ENCODE assay signal across 8 cellular contexts in genomic region chr11:93198221-93198650, GRCh38. TPM values are rescaled to one million over a fixed set of nuclear protein-coding genes. Genes with fewer than 3 reads are reported as not detected.
DNase-seq lines count a peak whose midpoint lies in the region; FAIRE-seq and TF ChIP-seq lines count a peak whose summit lies in the region.

No MANE protein-coding gene starts in this region.

- peaks cover 6 to 8% of the 10 kb centered on the region in 2 experiments for H3K27me3 ChIP-seq in endothelial cell of umbilical vein (ENCODE audit: control insufficient read depth in 2 of 2, insufficient read depth in 2 of 2, low read length in 2 of 2)
- no peaks in the 10 kb centered on the region for H3K27me3 ChIP-seq in neuronal stem cell (ENCODE audit: control insufficient read depth in 3 of 3, insufficient read depth in 3 of 3, low read depth in 1 of 3, low read length in 3 of 3)

- BruUV-seq in endothelial cell of umbilical vein (replicated peaks; lab: Mats Ljungman, UMichigan), result no TSS peak

- no peaks in the 10 kb centered on the region for H3K9me3 ChIP-seq in endothelial cell of umbilical vein (replicated peaks; ENCODE audit: control insufficient read depth, insufficient read depth, low read length)
- peaks cover 0 to 11% of the 10 kb centered on the region in 2 donors for H3K9me3 ChIP-seq in neuronal stem cell (replicated peaks in 1 of 2; ENCODE audit: control insufficient read depth in 2 of 2, insufficient read depth in 1 of 2, low read depth in 1 of 2, low read length in 2 of 2)

- peaks cover 4% of the 10 kb centered on the region for H3K4me1 ChIP-seq in endothelial cell of umbilical vein (ENCODE audit: control insufficient read depth, extremely low read depth, insufficient read depth, low read length)
- H3K4me1 ChIP-seq in neuronal stem cell (ENCODE audit: control insufficient read depth in 2 of 2, insufficient read depth in 1 of 2, low read depth in 1 of 2, low read length in 2 of 2), result peaks cover 3 to 5% of the 10 kb centered on the region in 2 donors

- H4K20me1 ChIP-seq in endothelial cell of umbilical vein (replicated peaks; ENCODE audit: control insufficient read depth, extremely low read depth, insufficient read depth, low read length), result no peaks in the 10 kb centered on the region

- CTCF ChIA-PET in endothelial cell of umbilical vein (lab: Charles Lee), result interaction anchor here (1.1 to 1.9 kb wide), 2 partner anchors 9 to 13 kb away, joined by 3 to 5 read pairs; no protein-coding TSS in a partner anchor

- H3K4me3 Mint-ChIP-seq in T-helper 2 cell treated with Interferon-gamma antibody and Interleukin-4, amounts not matched to agents 5 μg/mL and 100 μg/mL, for 36 hours, result peak overlapping the region; percentile 77

- H3K79me1 ChIP-seq in neuronal stem cell (ENCODE audit: low read depth, low read length), result no peaks in the 10 kb centered on the region

- no peak overlapping the region for H3K23ac ChIP-seq in neuronal stem cell (ENCODE audit: low read depth, low read length, poor library complexity)

- H3K4me1 Mint-ChIP-seq in T-helper 2 cell treated with Interferon-gamma antibody and Interleukin-4, amounts not matched to agents 5 μg/mL and 100 μg/mL, for 36 hours (ENCODE audit: low read depth), result peaks cover 14% of the 10 kb centered on the region

- no peak overlapping the region for H3K4ac ChIP-seq in neuronal stem cell (ENCODE audit: low read length)

- H4K8ac ChIP-seq in neuronal stem cell (ENCODE audit: low read depth, low read length), result no peak overlapping the region

- H3K27ac Mint-ChIP-seq in T-helper 2 cell treated with Interferon-gamma antibody and Interleukin-4, amounts not matched to agents 5 μg/mL and 100 μg/mL, for 36 hours, result peak overlapping the region; percentile 72

- H3K9me3 Mint-ChIP-seq in T-helper 2 cell treated with Interferon-gamma antibody and Interleukin-4, amounts not matched to agents 5 μg/mL and 100 μg/mL, for 36 hours, result no peaks in the 10 kb centered on the region

- H3K18ac ChIP-seq in neuronal stem cell (ENCODE audit: low read length), result no peak overlapping the region

- FAIRE-seq in endothelial cell of umbilical vein (lab: Jason Lieb, UNC), result peak; percentile 67

- peak overlapping the region; percentile 99 for H3K4me2 ChIP-seq in endothelial cell of umbilical vein (ENCODE audit: insufficient read depth, low read length)
- peak overlapping the region; percentile 64 for H3K4me2 ChIP-seq in neuronal stem cell (ENCODE audit: insufficient read depth, low read length, poor library complexity, severe bottlenecking)

- POLR2A ChIA-PET in endothelial cell of umbilical vein (lab: Charles Lee), result no interaction called here

- H2AFZ ChIP-seq in endothelial cell of umbilical vein (ENCODE audit: low read depth, low read length) (peak overlapping the region; percentile 93), neuronal stem cell (ENCODE audit: low read length) (peak overlapping the region; percentile 92)

- H4K91ac ChIP-seq in neuronal stem cell (ENCODE audit: low read depth, low read length, poor library complexity), result no peak overlapping the region

- H3K27ac ChIP-seq in endothelial cell of umbilical vein (ENCODE audit: insufficient read depth, low read depth, low read length) (peak overlapping the region; percentile 95), neuronal stem cell (replicated peaks; ENCODE audit: low read length) (no peak overlapping the region)

- dilution Hi-C loops in endothelial cell of umbilical vein (cut with MboI; ENCODE audit: extremely low pct_ligation_motif_present, low sequenced_read_pairs), result no loop called here

- no peak overlapping the region for H3K14ac ChIP-seq in neuronal stem cell (ENCODE audit: low read length)

- DNase-seq in T-helper 2 cell treated with Interferon-gamma antibody and Interleukin-4, amounts not matched to agents 5 μg/mL and 100 μg/mL, for 36 hours (ENCODE audit: low spot score), result no peak
- DNase-seq in T-helper 2 cell, result no peak
- peak; percentile 28 for DNase-seq in RPMI7951 (ENCODE audit: low read depth)
- DNase-seq in endothelial cell of umbilical vein (ENCODE audit: low read depth, low spot score), result peak; percentile 69
- DNase-seq in neuronal stem cell (ENCODE audit: low spot score), result no peak
- DNase-seq in AG08396 (ENCODE audit: low spot score), result no peak
- DNase-seq in SKM-1 (lab: John Stamatoyannopoulos, UW; ENCODE audit: unreplicated experiment), result no peak
- DNase-seq in NCI-H2227 (lab: John Stamatoyannopoulos, UW; ENCODE audit: unreplicated experiment), result no peak

- no peak overlapping the region for H2AK5ac ChIP-seq in neuronal stem cell (ENCODE audit: low read depth, low read length)

- H2BK15ac ChIP-seq in neuronal stem cell (ENCODE audit: low read length), result no peak overlapping the region

- H3K9ac ChIP-seq in endothelial cell of umbilical vein (replicated peaks; ENCODE audit: extremely low read depth, insufficient read depth, low read length), result peak overlapping the region; percentile 97
- no peak overlapping the region for H3K9ac ChIP-seq in neuronal stem cell (ENCODE audit: low read depth, low read length, poor library complexity)

- H3K4me3 ChIP-seq in endothelial cell of umbilical vein (replicated peaks in 1 of 3; ENCODE audit: insufficient read depth in 1 of 3, low read depth in 1 of 3, low read length in 3 of 3), result peak overlapping the region; percentile 70 to 95 (median 75)
- peak overlapping the region; percentile 75 to 88 for H3K4me3 ChIP-seq in neuronal stem cell (ENCODE audit: low read length in 2 of 2)

- H2BK5ac ChIP-seq in neuronal stem cell (ENCODE audit: low read length), result no peak overlapping the region

- H3K79me2 ChIP-seq in endothelial cell of umbilical vein (ENCODE audit: control insufficient read depth, insufficient read depth, low read length), result peaks cover 19% of the 10 kb centered on the region

- no peaks in the 10 kb centered on the region for H3K36me3 ChIP-seq in endothelial cell of umbilical vein (ENCODE audit: control insufficient read depth in 2 of 2, extremely low read depth in 1 of 2, insufficient read depth in 2 of 2, low read length in 2 of 2)
- H3K36me3 ChIP-seq in neuronal stem cell (replicated peaks in 1 of 2; ENCODE audit: control insufficient read depth in 2 of 2, insufficient read depth in 2 of 2, low read length in 2 of 2), result peaks cover 0 to 3% of the 10 kb centered on the region in 2 donors

- H2BK12ac ChIP-seq in neuronal stem cell (ENCODE audit: low read length), result no peak overlapping the region

- no peaks in the 10 kb centered on the region for H3K9me1 ChIP-seq in endothelial cell of umbilical vein (replicated peaks; ENCODE audit: control insufficient read depth, extremely low read depth, insufficient read depth, low read length)

- intact Hi-C loops in endothelial cell of umbilical vein (cut with micrococcal nuclease), result loop anchor here (5.0 kb wide), 1 partner anchor 1294 kb away; the partner anchor contains the start of genes ANKRD49 and MRE11

- peaks cover 2% of the 10 kb centered on the region for H3K36me3 Mint-ChIP-seq in T-helper 2 cell treated with Interferon-gamma antibody and Interleukin-4, amounts not matched to agents 5 μg/mL and 100 μg/mL, for 36 hours (ENCODE audit: low read depth)

- TF ChIP-seq CTCF in endothelial cell of umbilical vein (IDR thresholded peaks at IDR 0.05; ENCODE audit: extremely low read depth in 1 of 2, insufficient read depth in 1 of 2, low read depth in 1 of 2, low read length in 2 of 2), result no peak

- WGBS in neuronal stem cell (ENCODE audit: extremely low coverage in 2 of 2, insufficient read length in 2 of 2, insufficient replicate concordance in 1 of 2), 2 donors, result no CpG with 5 or more reads among the region's 9 CpGs

- no peak for TF ChIP-seq POLR2A in endothelial cell of umbilical vein (IDR thresholded peaks at IDR 0.05; ENCODE audit: low read depth, low read length)

- H3K27me3 Mint-ChIP-seq in T-helper 2 cell treated with Interferon-gamma antibody and Interleukin-4, amounts not matched to agents 5 μg/mL and 100 μg/mL, for 36 hours (ENCODE audit: low read depth), result peaks cover 14% of the 10 kb centered on the region

- no peak overlapping the region for H2BK120ac ChIP-seq in neuronal stem cell (ENCODE audit: low read depth, low read length)

TF ChIP-seq in endothelial cell of umbilical vein, 7 proteins besides CTCF, POLR2A, EP300 and RAD21:
- TF ChIP-seq FOS (IDR thresholded peaks at IDR 0.05; ENCODE audit: borderline replicate concordance, insufficient read depth, low read length) (no peak), POLR2AphosphoS5 (IDR thresholded peaks at IDR 0.05; ENCODE audit: insufficient read depth, low read depth, low read length) (no peak), GATA2 (IDR thresholded peaks at IDR 0.05; ENCODE audit: insufficient read depth, insufficient read length, low read depth, low read length) (no peak), JUN (IDR thresholded peaks at IDR 0.05; ENCODE audit: borderline replicate concordance, insufficient read depth, insufficient read length, low read depth) (no peak), MYC (IDR thresholded peaks at IDR 0.05; ENCODE audit: low read depth, low read length) (no peak), EZH2 (IDR thresholded peaks at IDR 0.05; ENCODE audit: borderline replicate concordance, low read depth, low read length, severe bottlenecking) (no peak)
- TF ChIP-seq, protein P1, sequence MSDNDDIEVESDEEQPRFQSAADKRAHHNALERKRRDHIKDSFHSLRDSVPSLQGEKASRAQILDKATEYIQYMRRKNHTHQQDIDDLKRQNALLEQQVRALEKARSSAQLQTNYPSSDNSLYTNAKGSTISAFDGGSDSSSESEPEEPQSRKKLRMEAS (IDR thresholded peaks at IDR 0.05; ENCODE audit: insufficient read depth, insufficient read length), result no peak
TF ChIP-seq in endothelial cell of umbilical vein: peak in this region for 0.

RNA-seq across cellular contexts. Expression of gene SLC36A4, which starts 0.4 kb away (rescaled TPM):
- 6.7 and 16.7 TPM in 2 replicates for total RNA-seq in RPMI7951 (2014; rRNA removed; shearing (Covaris generic))
- 16.8 and 21.7 TPM in 2 replicates for total RNA-seq in endothelial cell of umbilical vein
- 3.9 and 8.5 TPM in 2 replicates for polyA plus RNA-seq in endothelial cell of umbilical vein
- polyA plus RNA-seq in endothelial cell of umbilical vein (2011; cell fraction: cytosol; rRNA removed), result 5.8 and 5.9 TPM in 2 replicates
- polyA plus RNA-seq in endothelial cell of umbilical vein (2011; cell fraction: nucleus; rRNA removed), result 7.8 and 9.0 TPM in 2 replicates
- polyA plus RNA-seq in endothelial cell of umbilical vein (2012), result 13.1 and 14.0 TPM in 2 replicates
- 10.3 and 16.6 TPM in 2 replicates for polyA minus RNA-seq in endothelial cell of umbilical vein
- 21.4 TPM for polyA minus RNA-seq in endothelial cell of umbilical vein (2011; cell fraction: cytosol; rRNA and poly(A)+ RNA removed)
- polyA minus RNA-seq in endothelial cell of umbilical vein (2011; cell fraction: nucleus; rRNA and poly(A)+ RNA removed), result 21.5 and 32.6 TPM in 2 replicates
- 26.7 TPM for polyA plus RNA-seq in neuronal stem cell (2013, experiment 1 of 2)
- 27.3 TPM for polyA plus RNA-seq in neuronal stem cell (2013, experiment 2 of 2)

Comparison
In these comparisons a context has a peak if more than half of its experiments do, and no peak if none do; other contexts are left out.
1. DNase-seq: peak in RPMI7951 (single experiment) and endothelial cell of umbilical vein (single experiment); none in T-helper 2 cell treated with Interferon-gamma antibody and Interleukin-4, amounts not matched to agents 5 μg/mL and 100 μg/mL, for 36 hours (single experiment), T-helper 2 cell (0 of 5), neuronal stem cell (single experiment), AG08396 (single experiment), SKM-1 (single experiment) and NCI-H2227 (single experiment).